In the genomic region with DNA sequence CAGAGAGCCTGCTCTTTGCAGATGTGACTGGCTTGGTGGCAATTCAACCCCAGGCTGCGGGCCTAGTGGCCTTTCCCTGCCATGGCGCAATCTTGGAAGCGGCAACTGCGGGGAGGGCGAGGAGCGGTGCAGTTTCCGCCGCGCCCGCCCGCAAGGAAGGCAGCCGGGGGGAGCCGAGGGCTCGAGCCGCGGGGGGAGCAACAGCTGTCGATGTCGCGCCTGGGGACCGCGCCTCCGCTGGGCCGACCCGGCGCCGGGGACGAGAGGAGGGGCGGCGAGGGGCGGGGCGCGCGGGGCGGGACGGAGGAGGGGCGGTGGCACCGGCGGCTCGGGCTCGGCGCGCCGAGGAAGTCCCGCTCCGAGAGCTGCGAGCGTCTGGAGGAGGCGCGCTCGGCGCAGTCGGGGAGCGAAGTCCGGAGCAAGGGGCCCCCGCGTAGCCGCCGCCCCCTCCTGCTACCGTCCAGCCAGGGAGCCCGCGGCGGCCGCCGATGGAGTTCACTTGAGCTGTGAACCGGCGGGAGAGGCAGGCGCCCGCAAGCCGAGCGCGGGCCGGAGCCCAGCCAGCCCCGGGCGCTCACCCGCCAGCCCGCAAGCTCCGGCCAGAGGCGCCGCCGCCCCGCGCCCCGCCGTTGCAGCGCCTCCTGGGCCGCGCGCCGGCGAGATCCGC, we compare ENCODE assay signal across 1 cellular context.
TF ChIP-seq lines count a peak whose summit lies in the region.

No MANE protein-coding gene starts in this region.

TF ChIP-seq in GM23338, 12 proteins besides CTCF, POLR2A, EP300 and RAD21 (continued from another document):
- TF ChIP-seq, protein P1, sequence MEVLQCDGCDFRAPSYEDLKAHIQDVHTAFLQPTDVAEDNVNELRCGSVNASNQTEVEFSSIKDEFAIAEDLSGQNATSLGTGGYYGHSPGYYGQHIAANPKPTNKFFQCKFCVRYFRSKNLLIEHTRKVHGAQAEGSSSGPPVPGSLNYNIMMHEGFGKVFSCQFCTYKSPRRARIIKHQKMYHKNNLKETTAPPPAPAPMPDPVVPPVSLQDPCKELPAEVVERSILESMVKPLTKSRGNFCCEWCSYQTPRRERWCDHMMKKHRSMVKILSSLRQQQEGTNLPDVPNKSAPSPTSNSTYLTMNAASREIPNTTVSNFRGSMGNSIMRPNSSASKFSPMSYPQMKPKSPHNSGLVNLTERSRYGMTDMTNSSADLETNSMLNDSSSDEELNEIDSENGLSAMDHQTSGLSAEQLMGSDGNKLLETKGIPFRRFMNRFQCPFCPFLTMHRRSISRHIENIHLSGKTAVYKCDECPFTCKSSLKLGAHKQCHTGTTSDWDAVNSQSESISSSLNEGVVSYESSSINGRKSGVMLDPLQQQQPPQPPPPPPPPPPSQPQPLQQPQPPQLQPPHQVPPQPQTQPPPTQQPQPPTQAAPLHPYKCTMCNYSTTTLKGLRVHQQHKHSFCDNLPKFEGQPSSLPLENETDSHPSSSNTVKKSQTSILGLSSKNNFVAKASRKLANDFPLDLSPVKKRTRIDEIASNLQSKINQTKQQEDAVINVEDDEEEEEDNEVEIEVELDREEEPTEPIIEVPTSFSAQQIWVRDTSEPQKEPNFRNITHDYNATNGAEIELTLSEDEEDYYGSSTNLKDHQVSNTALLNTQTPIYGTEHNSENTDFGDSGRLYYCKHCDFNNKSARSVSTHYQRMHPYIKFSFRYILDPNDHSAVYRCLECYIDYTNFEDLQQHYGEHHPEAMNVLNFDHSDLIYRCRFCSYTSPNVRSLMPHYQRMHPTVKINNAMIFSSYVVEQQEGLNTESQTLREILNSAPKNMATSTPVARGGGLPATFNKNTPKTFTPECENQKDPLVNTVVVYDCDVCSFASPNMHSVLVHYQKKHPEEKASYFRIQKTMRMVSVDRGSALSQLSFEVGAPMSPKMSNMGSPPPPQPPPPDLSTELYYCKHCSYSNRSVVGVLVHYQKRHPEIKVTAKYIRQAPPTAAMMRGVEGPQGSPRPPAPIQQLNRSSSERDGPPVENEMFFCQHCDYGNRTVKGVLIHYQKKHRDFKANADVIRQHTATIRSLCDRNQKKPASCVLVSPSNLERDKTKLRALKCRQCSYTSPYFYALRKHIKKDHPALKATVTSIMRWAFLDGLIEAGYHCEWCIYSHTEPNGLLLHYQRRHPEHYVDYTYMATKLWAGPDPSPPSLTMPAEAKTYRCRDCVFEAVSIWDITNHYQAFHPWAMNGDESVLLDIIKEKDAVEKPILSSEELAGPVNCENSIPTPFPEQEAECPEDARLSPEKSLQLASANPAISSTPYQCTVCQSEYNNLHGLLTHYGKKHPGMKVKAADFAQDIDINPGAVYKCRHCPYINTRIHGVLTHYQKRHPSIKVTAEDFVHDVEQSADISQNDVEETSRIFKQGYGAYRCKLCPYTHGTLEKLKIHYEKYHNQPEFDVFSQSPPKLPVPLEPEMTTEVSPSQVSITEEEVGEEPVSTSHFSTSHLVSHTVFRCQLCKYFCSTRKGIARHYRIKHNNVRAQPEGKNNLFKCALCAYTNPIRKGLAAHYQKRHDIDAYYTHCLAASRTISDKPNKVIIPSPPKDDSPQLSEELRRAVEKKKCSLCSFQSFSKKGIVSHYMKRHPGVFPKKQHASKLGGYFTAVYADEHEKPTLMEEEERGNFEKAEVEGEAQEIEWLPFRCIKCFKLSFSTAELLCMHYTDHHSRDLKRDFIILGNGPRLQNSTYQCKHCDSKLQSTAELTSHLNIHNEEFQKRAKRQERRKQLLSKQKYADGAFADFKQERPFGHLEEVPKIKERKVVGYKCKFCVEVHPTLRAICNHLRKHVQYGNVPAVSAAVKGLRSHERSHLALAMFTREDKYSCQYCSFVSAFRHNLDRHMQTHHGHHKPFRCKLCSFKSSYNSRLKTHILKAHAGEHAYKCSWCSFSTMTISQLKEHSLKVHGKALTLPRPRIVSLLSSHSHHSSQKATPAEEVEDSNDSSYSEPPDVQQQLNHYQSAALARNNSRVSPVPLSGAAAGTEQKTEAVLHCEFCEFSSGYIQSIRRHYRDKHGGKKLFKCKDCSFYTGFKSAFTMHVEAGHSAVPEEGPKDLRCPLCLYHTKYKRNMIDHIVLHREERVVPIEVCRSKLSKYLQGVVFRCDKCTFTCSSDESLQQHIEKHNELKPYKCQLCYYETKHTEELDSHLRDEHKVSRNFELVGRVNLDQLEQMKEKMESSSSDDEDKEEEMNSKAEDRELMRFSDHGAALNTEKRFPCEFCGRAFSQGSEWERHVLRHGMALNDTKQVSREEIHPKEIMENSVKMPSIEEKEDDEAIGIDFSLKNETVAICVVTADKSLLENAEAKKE (CRISPR knock-in tag; IDR thresholded peaks at IDR 0.05) = no peak
- peak; percentile 68 for TF ChIP-seq POLR2AphosphoS5 (IDR thresholded peaks at IDR 0.05; ENCODE audit: low read depth)
